Comparison of ENCODE assay signal across 8 cellular contexts in genomic region chr15:82999905-83000671, GRCh38.
A peak's percentile ranks its signal among the peaks of the same experiment; 100 is the strongest.
DNase-seq lines count a peak whose midpoint lies in the region; ATAC-seq and TF ChIP-seq lines count a peak whose summit lies in the region.

No MANE protein-coding gene starts in this region.

- in situ Hi-C loops in brain microvascular endothelial cell (cut with HindIII; ENCODE audit: low pct_ligation_motif_present, low sequenced_read_pairs) = no loop called here

- peak; percentile 32; the same call in 1 of the 2 replicates for TF ChIP-seq POLR2A in Raji (IDR thresholded peaks at IDR 0.05; ENCODE audit: insufficient read depth, low read depth, low read length)

- H3K4me3 Mint-ChIP-seq in stimulated activated effector memory CD8-positive, alpha-beta T cell treated with anti-CD3 and anti-CD28 coated beads, Interleukin-12 subunit alpha, Interleukin-12 subunit beta, amount 100 ng/mL, for 72 hours = peak overlapping the region; percentile 54

- H3K4me1 Mint-ChIP-seq in stimulated activated effector memory CD8-positive, alpha-beta T cell treated with anti-CD3 and anti-CD28 coated beads, Interleukin-12 subunit alpha, Interleukin-12 subunit beta, amount 100 ng/mL, for 72 hours = peaks cover 8% of the 10 kb centered on the region

- TF ChIP-seq CTCF in brain microvascular endothelial cell (IDR thresholded peaks at IDR 0.05; ENCODE audit: low read depth, low read length, missing control alignments) = peak; percentile 58

- H3K27ac ChIP-seq in brain microvascular endothelial cell = no peak overlapping the region

- DNase-seq in DMS153 treated with DMSO at 0.1 percent for 48 hours (lab: John Stamatoyannopoulos, UW; ENCODE audit: unreplicated experiment) (peak; percentile 8), HuH-7 (ENCODE audit: low spot score) (peak; percentile 34), brain microvascular endothelial cell (peak; percentile 52), iris pigment epithelial cell (ENCODE audit: low read depth) (peak; percentile 71)
- DNase-seq in stimulated activated effector memory CD8-positive, alpha-beta T cell treated with anti-CD3 and anti-CD28 coated beads, Interleukin-12 subunit alpha, Interleukin-12 subunit beta, amount 100 ng/mL, for 72 hours (ENCODE audit: low spot score in 2 of 2) = peak in 1 of 2 donors; percentile 57

- H3K27ac Mint-ChIP-seq in stimulated activated effector memory CD8-positive, alpha-beta T cell treated with anti-CD3 and anti-CD28 coated beads, Interleukin-12 subunit alpha, Interleukin-12 subunit beta, amount 100 ng/mL, for 72 hours = peak overlapping the region; percentile 73

- H3K9me3 Mint-ChIP-seq in stimulated activated effector memory CD8-positive, alpha-beta T cell treated with anti-CD3 and anti-CD28 coated beads, Interleukin-12 subunit alpha, Interleukin-12 subunit beta, amount 100 ng/mL, for 72 hours = no peaks in the 10 kb centered on the region

- H3K36me3 ChIP-seq in brain microvascular endothelial cell (replicated peaks) = peaks cover 3% of the 10 kb centered on the region

- H3K27me3 ChIP-seq in brain microvascular endothelial cell (replicated peaks) = no peaks in the 10 kb centered on the region

- H3K36me3 Mint-ChIP-seq in stimulated activated effector memory CD8-positive, alpha-beta T cell treated with anti-CD3 and anti-CD28 coated beads, Interleukin-12 subunit alpha, Interleukin-12 subunit beta, amount 100 ng/mL, for 72 hours = peaks cover 11% of the 10 kb centered on the region

- ATAC-seq in GM19372 (IDR thresholded peaks at IDR 0.05; ENCODE audit: low read depth, unreplicated experiment) = peak; percentile 75
- ATAC-seq in stimulated activated effector memory CD8-positive, alpha-beta T cell treated with anti-CD3 and anti-CD28 coated beads, Interleukin-12 subunit alpha, Interleukin-12 subunit beta, amount 100 ng/mL, for 72 hours = peak; percentile 86
- ATAC-seq in HG03439 (IDR thresholded peaks at IDR 0.05; ENCODE audit: unreplicated experiment) = no peak

- peak overlapping the region; percentile 40 for H3K4me3 ChIP-seq in brain microvascular endothelial cell (ENCODE audit: low read depth, low read length)
